Comparison of ENCODE assay signal across 1 cellular context in the genomic region with DNA sequence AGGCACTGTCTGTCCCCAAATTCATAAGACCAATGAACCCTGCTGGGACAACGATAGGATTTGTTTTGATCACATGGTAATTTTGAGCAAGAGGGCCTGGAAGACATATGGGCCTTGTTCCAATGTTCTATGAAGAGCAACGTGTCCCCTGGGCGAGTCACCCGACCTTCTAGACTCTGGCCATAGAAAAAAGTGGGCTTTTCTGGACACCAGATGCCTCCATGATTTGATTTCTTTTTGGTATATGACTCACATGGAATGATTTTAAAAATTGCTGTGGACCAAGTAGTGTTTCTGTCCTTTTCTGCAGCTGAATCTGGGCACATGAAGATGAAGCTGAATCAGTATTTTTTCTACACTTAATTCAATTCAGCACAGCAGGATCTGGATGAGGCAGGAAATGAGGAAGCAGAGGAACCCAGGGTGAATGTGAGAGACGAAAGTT.
TF ChIP-seq lines count a peak whose summit lies in the region.

No MANE protein-coding gene starts in this region.

TF ChIP-seq in SK-N-SH treated with all-trans-retinoic acid at 6 μM for 48 hours, 23 proteins besides CTCF, POLR2A, EP300 and RAD21 (continued from another document):
- TF ChIP-seq, protein P1, sequence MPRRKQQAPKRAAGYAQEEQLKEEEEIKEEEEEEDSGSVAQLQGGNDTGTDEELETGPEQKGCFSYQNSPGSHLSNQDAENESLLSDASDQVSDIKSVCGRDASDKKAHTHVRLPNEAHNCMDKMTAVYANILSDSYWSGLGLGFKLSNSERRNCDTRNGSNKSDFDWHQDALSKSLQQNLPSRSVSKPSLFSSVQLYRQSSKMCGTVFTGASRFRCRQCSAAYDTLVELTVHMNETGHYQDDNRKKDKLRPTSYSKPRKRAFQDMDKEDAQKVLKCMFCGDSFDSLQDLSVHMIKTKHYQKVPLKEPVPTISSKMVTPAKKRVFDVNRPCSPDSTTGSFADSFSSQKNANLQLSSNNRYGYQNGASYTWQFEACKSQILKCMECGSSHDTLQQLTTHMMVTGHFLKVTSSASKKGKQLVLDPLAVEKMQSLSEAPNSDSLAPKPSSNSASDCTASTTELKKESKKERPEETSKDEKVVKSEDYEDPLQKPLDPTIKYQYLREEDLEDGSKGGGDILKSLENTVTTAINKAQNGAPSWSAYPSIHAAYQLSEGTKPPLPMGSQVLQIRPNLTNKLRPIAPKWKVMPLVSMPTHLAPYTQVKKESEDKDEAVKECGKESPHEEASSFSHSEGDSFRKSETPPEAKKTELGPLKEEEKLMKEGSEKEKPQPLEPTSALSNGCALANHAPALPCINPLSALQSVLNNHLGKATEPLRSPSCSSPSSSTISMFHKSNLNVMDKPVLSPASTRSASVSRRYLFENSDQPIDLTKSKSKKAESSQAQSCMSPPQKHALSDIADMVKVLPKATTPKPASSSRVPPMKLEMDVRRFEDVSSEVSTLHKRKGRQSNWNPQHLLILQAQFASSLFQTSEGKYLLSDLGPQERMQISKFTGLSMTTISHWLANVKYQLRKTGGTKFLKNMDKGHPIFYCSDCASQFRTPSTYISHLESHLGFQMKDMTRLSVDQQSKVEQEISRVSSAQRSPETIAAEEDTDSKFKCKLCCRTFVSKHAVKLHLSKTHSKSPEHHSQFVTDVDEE (CRISPR knock-in tag; IDR thresholded peaks at IDR 0.05) = peak; percentile 33; the same call in 1 of the 2 replicates
- TF ChIP-seq ZNF8 (CRISPR knock-in tag; IDR thresholded peaks at IDR 0.05) (peak; percentile 43; the same call in 1 of the 2 replicates), ZNF565 (CRISPR knock-in tag; conservative IDR thresholded peaks at IDR 0.05; ENCODE audit: low read depth) (no peak), TCF4 (CRISPR knock-in tag; IDR thresholded peaks at IDR 0.05; ENCODE audit: borderline replicate concordance) (no peak), OSR1 (CRISPR knock-in tag; IDR thresholded peaks at IDR 0.05) (no peak), SNAI2 (CRISPR knock-in tag; IDR thresholded peaks at IDR 0.05) (peak; percentile 58; the same call in 1 of the 2 replicates), ZC3H10 (CRISPR knock-in tag; IDR thresholded peaks at IDR 0.05) (no peak), ZFP30 (CRISPR knock-in tag; IDR thresholded peaks at IDR 0.05) (no peak), TOX (CRISPR knock-in tag; IDR thresholded peaks at IDR 0.05; ENCODE audit: borderline replicate concordance) (no peak), BACH2 (CRISPR knock-in tag; IDR thresholded peaks at IDR 0.05; ENCODE audit: borderline replicate concordance) (no peak)
- TF ChIP-seq, protein P2, sequence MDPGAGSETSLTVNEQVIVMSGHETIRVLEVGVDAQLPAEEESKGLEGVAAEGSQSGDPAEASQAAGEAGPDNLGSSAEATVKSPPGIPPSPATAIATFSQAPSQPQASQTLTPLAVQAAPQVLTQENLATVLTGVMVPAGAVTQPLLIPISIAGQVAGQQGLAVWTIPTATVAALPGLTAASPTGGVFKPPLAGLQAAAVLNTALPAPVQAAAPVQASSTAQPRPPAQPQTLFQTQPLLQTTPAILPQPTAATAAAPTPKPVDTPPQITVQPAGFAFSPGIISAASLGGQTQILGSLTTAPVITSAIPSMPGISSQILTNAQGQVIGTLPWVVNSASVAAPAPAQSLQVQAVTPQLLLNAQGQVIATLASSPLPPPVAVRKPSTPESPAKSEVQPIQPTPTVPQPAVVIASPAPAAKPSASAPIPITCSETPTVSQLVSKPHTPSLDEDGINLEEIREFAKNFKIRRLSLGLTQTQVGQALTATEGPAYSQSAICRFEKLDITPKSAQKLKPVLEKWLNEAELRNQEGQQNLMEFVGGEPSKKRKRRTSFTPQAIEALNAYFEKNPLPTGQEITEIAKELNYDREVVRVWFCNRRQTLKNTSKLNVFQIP (CRISPR knock-in tag; IDR thresholded peaks at IDR 0.05; ENCODE audit: borderline replicate concordance, low read depth) = no peak
- TF ChIP-seq, protein P3, sequence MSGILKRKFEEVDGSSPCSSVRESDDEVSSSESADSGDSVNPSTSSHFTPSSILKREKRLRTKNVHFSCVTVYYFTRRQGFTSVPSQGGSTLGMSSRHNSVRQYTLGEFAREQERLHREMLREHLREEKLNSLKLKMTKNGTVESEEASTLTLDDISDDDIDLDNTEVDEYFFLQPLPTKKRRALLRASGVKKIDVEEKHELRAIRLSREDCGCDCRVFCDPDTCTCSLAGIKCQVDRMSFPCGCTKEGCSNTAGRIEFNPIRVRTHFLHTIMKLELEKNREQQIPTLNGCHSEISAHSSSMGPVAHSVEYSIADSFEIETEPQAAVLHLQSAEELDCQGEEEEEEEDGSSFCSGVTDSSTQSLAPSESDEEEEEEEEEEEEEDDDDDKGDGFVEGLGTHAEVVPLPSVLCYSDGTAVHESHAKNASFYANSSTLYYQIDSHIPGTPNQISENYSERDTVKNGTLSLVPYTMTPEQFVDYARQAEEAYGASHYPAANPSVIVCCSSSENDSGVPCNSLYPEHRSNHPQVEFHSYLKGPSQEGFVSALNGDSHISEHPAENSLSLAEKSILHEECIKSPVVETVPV (CRISPR knock-in tag; IDR thresholded peaks at IDR 0.05) = no peak
